ENCODE assay signal across 10 cellular contexts in genomic region chr22:46539169-46539568, GRCh38. TPM values are rescaled to one million over a fixed set of nuclear protein-coding genes. Genes with fewer than 3 reads are reported as not detected.
DNase-seq lines count a peak whose midpoint lies in the region; ATAC-seq and TF ChIP-seq lines count a peak whose summit lies in the region.
"Had no signal": no experiment of that assay in that cellular context is flagged by ENCODE, and none has a peak within 500 bp of the region (broad histone marks: within the 10 kb centered on the region; RNA-seq: fewer than 3 reads in every experiment).

No MANE protein-coding gene starts in this region.

- no peak overlapping the region for H3K9ac ChIP-seq in mesendoderm (ENCODE audit: low read length)

- CTCF ChIA-PET in HEK293 (lab: Yijun Ruan, JAX): interaction anchor here (0.7 to 2.1 kb wide), 6 partner anchors 11 to 232 kb away, joined by 3 to 16 read pairs (median 4); no protein-coding TSS in a partner anchor

- no peak overlapping the region for H4K8ac ChIP-seq in mesendoderm (ENCODE audit: low read depth, low read length)

- no peaks in the 10 kb centered on the region for H3K9me3 Mint-ChIP-seq in osteocyte (ENCODE audit: unreplicated experiment)

- H3K36me3 ChIP-seq in HEK293 (ENCODE audit: control insufficient read depth in 2 of 2, insufficient read depth in 1 of 2, low read length in 2 of 2) (peaks cover 0 to 19% of the 10 kb centered on the region in 2 experiments; a peak in 1 of 3 replicates), RWPE2 (ENCODE audit: low read depth) (peaks cover 17% of the 10 kb centered on the region), esophagus squamous epithelium (peaks cover 0 to 17% (median 0%) of the 10 kb centered on the region in 3 donors), mesendoderm (ENCODE audit: control insufficient read depth, insufficient read depth, low read length) (no peaks in the 10 kb centered on the region)

- no peaks in the 10 kb centered on the region for H3K27me3 Mint-ChIP-seq in osteocyte (ENCODE audit: unreplicated experiment)

- H3K9me3 ChIP-seq in HEK293 (ENCODE audit: control insufficient read depth, insufficient read depth, low read depth, low read length) (no peaks in the 10 kb centered on the region), RWPE2 (ENCODE audit: severe bottlenecking) (no peaks in the 10 kb centered on the region), esophagus squamous epithelium (no peaks in the 10 kb centered on the region)

- no peak overlapping the region for H3K4ac ChIP-seq in mesendoderm (ENCODE audit: low read depth, low read length)

- H3K27ac Mint-ChIP-seq in osteocyte (ENCODE audit: unreplicated experiment): peak overlapping the region; percentile 73

- no peak overlapping the region for H3K4me2 ChIP-seq in mesendoderm (ENCODE audit: low read length)

- no peak overlapping the region for H4K5ac ChIP-seq in mesendoderm (ENCODE audit: low read length)

- H3K4me3 ChIP-seq in HEK293 (ENCODE audit: low read depth, low read length) (no peak overlapping the region), RWPE2 (ENCODE audit: severe bottlenecking) (peak overlapping the region; percentile 92), esophagus squamous epithelium (peak overlapping the region; percentile 53 to 72 (median 60)), mesendoderm (ENCODE audit: low read length) (no peak overlapping the region)

- H3K56ac ChIP-seq in mesendoderm (ENCODE audit: low read length): no peak overlapping the region

- H3K4me1 Mint-ChIP-seq in osteocyte (ENCODE audit: unreplicated experiment): peaks cover 26% of the 10 kb centered on the region

- no peaks in the 10 kb centered on the region for H3K27me3 ChIP-seq in RWPE2 (ENCODE audit: insufficient read depth, poor library complexity, severe bottlenecking)
- peaks cover 0 to 55% (median 0%) of the 10 kb centered on the region in 4 donors for H3K27me3 ChIP-seq in esophagus squamous epithelium
- H3K27me3 ChIP-seq in mesendoderm (ENCODE audit: insufficient read depth, low read length, poor library complexity): peaks cover 16% of the 10 kb centered on the region

- no peak overlapping the region for H3K18ac ChIP-seq in mesendoderm (ENCODE audit: low read length)

- intact Hi-C loops in esophagus squamous epithelium (cut with DNase I): loop anchor here (10.0 kb wide), 2 partner anchors 84 to 414 kb away; no protein-coding TSS in a partner anchor

- no peaks in the 10 kb centered on the region for H3K79me1 ChIP-seq in mesendoderm (ENCODE audit: low read length)

- no peak overlapping the region for H3K23ac ChIP-seq in mesendoderm (ENCODE audit: low read length)

- H3K4me1 ChIP-seq in HEK293 (ENCODE audit: control insufficient read depth, insufficient read depth, low read length) (peaks cover 5% of the 10 kb centered on the region), RWPE2 (ENCODE audit: insufficient read depth, poor library complexity, severe bottlenecking) (peaks cover 13% of the 10 kb centered on the region), esophagus squamous epithelium (peaks cover 22 to 75% (median 30%) of the 10 kb centered on the region in 3 donors), mesendoderm (ENCODE audit: control insufficient read depth, low read depth, low read length) (no peaks in the 10 kb centered on the region)

- H2BK15ac ChIP-seq in mesendoderm (replicated peaks; ENCODE audit: low read depth): no peak overlapping the region

- no peaks in the 10 kb centered on the region for H3K36me3 Mint-ChIP-seq in osteocyte (ENCODE audit: unreplicated experiment)

- no peak for TF ChIP-seq POLR2A in esophagus squamous epithelium (IDR thresholded peaks at IDR 0.05)

- no peaks in the 10 kb centered on the region for H3K79me2 ChIP-seq in mesendoderm (ENCODE audit: control insufficient read depth, insufficient read depth, low read length)

- POLR2A ChIA-PET in HEK293 (lab: Yijun Ruan, JAX): interaction anchor here (1.2 to 1.4 kb wide), 2 partner anchors 9 to 202 kb away, joined by 3 to 4 read pairs; no protein-coding TSS in a partner anchor

- H3K4me3 Mint-ChIP-seq in osteocyte (ENCODE audit: unreplicated experiment): peak overlapping the region; percentile 79

- DNase-seq in RWPE2 (ENCODE audit: low spot score): no peak
- DNase-seq in esophagus squamous epithelium (lab: John Stamatoyannopoulos, UW): no peak
- no peak for DNase-seq in osteocyte (ENCODE audit: extremely low spot score, unreplicated experiment)
- DNase-seq in mesendoderm: no peak
- no peak for DNase-seq in NCI-H524 treated with DMSO at 0.1 percent for 48 hours (lab: John Stamatoyannopoulos, UW)
- DNase-seq in GM13977 (ENCODE audit: low spot score): no peak
- DNase-seq: erythroblast, NCI-H2171 had no signal

- no peak overlapping the region for H3K27ac ChIP-seq in HEK293 (ENCODE audit: extremely low read depth, low read depth, low read length)
- peak overlapping the region; percentile 64 for H3K27ac ChIP-seq in RWPE2 (ENCODE audit: poor library complexity, severe bottlenecking)
- H3K27ac ChIP-seq in esophagus squamous epithelium: peak overlapping the region; percentile 83 to 94 (median 90)
- H3K27ac ChIP-seq in mesendoderm (ENCODE audit: low read depth, low read length): no peak overlapping the region

- 25 to 49% methylated on average over 9 of the region's 9 CpGs for WGBS in esophagus squamous epithelium, 2 donors
- WGBS in mesendoderm (ENCODE audit: extremely low coverage, insufficient coverage, low lambda C conversion rate): no CpG with 5 or more reads among the region's 9 CpGs

- TF ChIP-seq CTCF in HEK293 (tag by site-specific recombination; IDR thresholded peaks at IDR 0.05): no peak
- TF ChIP-seq CTCF in RWPE2 (IDR thresholded peaks at IDR 0.05; ENCODE audit: poor library complexity, severe bottlenecking): no peak
- TF ChIP-seq CTCF in esophagus squamous epithelium (IDR thresholded peaks at IDR 0.05): no peak
- TF ChIP-seq CTCF in osteocyte (IDR thresholded peaks at IDR 0.05): no peak
- no peak for TF ChIP-seq CTCF in GM13977 (IDR thresholded peaks at IDR 0.05; ENCODE audit: extremely low read depth, insufficient read depth, missing control alignments)

- no peak overlapping the region for H2BK120ac ChIP-seq in mesendoderm (ENCODE audit: low read depth, low read length)

- H2BK5ac ChIP-seq in mesendoderm (ENCODE audit: low read length): no peak overlapping the region

- in situ Hi-C loops in GM13977 (cut with MboI; ENCODE audit: low pct_unique_long_range_greater_than_20kb, low sequenced_read_pairs, unreplicated experiment): no loop called here

- H2AK5ac ChIP-seq in mesendoderm (ENCODE audit: low read length): no peak overlapping the region

- ATAC-seq in RWPE2 (ENCODE audit: low read depth) (no peak), GM21737 (IDR thresholded peaks at IDR 0.05; ENCODE audit: unreplicated experiment) (no peak)

TF ChIP-seq in HEK293, 187 proteins besides CTCF, POLR2A, EP300 and RAD21:
- peak; percentile 82 for TF ChIP-seq ZNF223 (tag by site-specific recombination; IDR thresholded peaks at IDR 0.05)
- no peak for TF ChIP-seq ZNF114 (tag by site-specific recombination; IDR thresholded peaks at IDR 0.05)
- TF ChIP-seq ZNF747 (tag by site-specific recombination; IDR thresholded peaks at IDR 0.05): no peak
- TF ChIP-seq ZNF10 (tag by site-specific recombination; IDR thresholded peaks at IDR 0.05): no peak
- TF ChIP-seq ZNF558 (tag by site-specific recombination; IDR thresholded peaks at IDR 0.05): no peak
- TF ChIP-seq KLF1 (tag by site-specific recombination; IDR thresholded peaks at IDR 0.05): peak; percentile 14; the same call in 1 of the 2 replicates
- no peak for TF ChIP-seq ZFP41 (tag by site-specific recombination; IDR thresholded peaks at IDR 0.05; ENCODE audit: borderline replicate concordance)
TF ChIP-seq in HEK293: peak in this region for 2.

RNA-seq across cellular contexts. Expression of gene CELSR1, which starts 1.7 kb away (rescaled TPM):
- 10 to 100 TPM; 38.7 to 50.6 (median 43.7) TPM for total RNA-seq in esophagus squamous epithelium
- total RNA-seq in osteocyte: 15.9 and 16.0 TPM in 2 replicates
- 4.0 TPM for polyA plus RNA-seq in mesendoderm (2013, experiment 1 of 2)
- polyA plus RNA-seq in mesendoderm (2013, experiment 2 of 2): 4.0 TPM

Comparison
In these comparisons a context has a peak if more than half of its experiments do, and no peak if none do; other contexts are left out.
1. H3K27ac ChIP-seq: peak in RWPE2 (single experiment) and esophagus squamous epithelium (4 of 4); none in HEK293 (single experiment) and mesendoderm (single experiment).
2. H3K4me3 ChIP-seq: peak in RWPE2 (single experiment) and esophagus squamous epithelium (4 of 4); none in HEK293 (single experiment) and mesendoderm (single experiment).